ENCODE assay signal across 21 cellular contexts in genomic region chr15:25763954-25764353, GRCh38.
"Had no signal": no experiment of that assay in that cellular context is flagged by ENCODE, and none has a peak within 500 bp of the region (broad histone marks: within the 10 kb centered on the region; RNA-seq: fewer than 3 reads in every experiment).

No MANE protein-coding gene starts in this region.

- H3K36me3 ChIP-seq: gastrocnemius medialis, heart left ventricle, neural progenitor cell, prostate gland, sigmoid colon had no signal

- H3K36me3 Mint-ChIP-seq: neural progenitor cell, type B pancreatic cell had no signal

- H3K9me3 ChIP-seq: gastrocnemius medialis, heart left ventricle, prostate gland, sigmoid colon, testis, tibial artery had no signal

- H3K27me3 Mint-ChIP-seq: naive thymus-derived CD4-positive, alpha-beta T cell; type B pancreatic cell had no signal

- ATAC-seq: gastrocnemius medialis; heart left ventricle; naive thymus-derived CD4-positive, alpha-beta T cell; right cardiac atrium; stimulated activated effector memory CD8-positive, alpha-beta T cell treated with anti-CD3 and anti-CD28 coated beads, Interleukin-12 subunit alpha, Interleukin-12 subunit beta, amount 100 ng/mL, for 72 hours had no signal

- H3K27me3 ChIP-seq: gastrocnemius medialis, hepatocyte, neural progenitor cell, sigmoid colon, testis, tibial artery had no signal

- H3K4me1 ChIP-seq: heart left ventricle, prostate gland, sigmoid colon, testis had no signal

- H3K4me3 ChIP-seq: gastrocnemius medialis, heart left ventricle, hepatocyte, neural progenitor cell, prostate gland, sigmoid colon, testis, tibial artery had no signal

- H3K9me3 Mint-ChIP-seq: stimulated activated effector memory CD8-positive, alpha-beta T cell treated with anti-CD3 and anti-CD28 coated beads, Interleukin-12 subunit alpha, Interleukin-12 subunit beta, amount 100 ng/mL, for 72 hours; type B pancreatic cell had no signal

- H3K27ac ChIP-seq: gastrocnemius medialis, heart left ventricle, hepatocyte, neural progenitor cell, prostate gland, sigmoid colon, testis, tibial artery had no signal

- H3K27ac Mint-ChIP-seq: nephron; stimulated activated effector memory CD8-positive, alpha-beta T cell treated with anti-CD3 and anti-CD28 coated beads, Interleukin-12 subunit alpha, Interleukin-12 subunit beta, amount 100 ng/mL, for 72 hours had no signal

- DNase-seq: cortex of kidney; effector CD4-positive, alpha-beta T cell; gastrocnemius medialis; heart left ventricle; kidney; mesendoderm; midbrain; naive thymus-derived CD4-positive, alpha-beta T cell; right cardiac atrium; sigmoid colon; stimulated activated CD4-positive, alpha-beta T cell treated with anti-CD3 and anti-CD28 coated beads, Interleukin-2, amount 100 ng/mL, for 24 hours; stimulated activated CD4-positive, alpha-beta T cell treated with anti-CD3 and anti-CD28 coated beads, Interleukin-4, amount 100 ng/mL, for 24 hours; stimulated activated naive CD4-positive, alpha-beta T cell treated with Interleukin-2 at 50 U/mL for 16 hours; testis; tibial artery had no signal

- H3K4me3 Mint-ChIP-seq: naive thymus-derived CD4-positive, alpha-beta T cell; nephron; neural progenitor cell; stimulated activated effector memory CD8-positive, alpha-beta T cell treated with anti-CD3 and anti-CD28 coated beads, Interleukin-12 subunit alpha, Interleukin-12 subunit beta, amount 100 ng/mL, for 72 hours; type B pancreatic cell had no signal
